In the genomic region with DNA sequence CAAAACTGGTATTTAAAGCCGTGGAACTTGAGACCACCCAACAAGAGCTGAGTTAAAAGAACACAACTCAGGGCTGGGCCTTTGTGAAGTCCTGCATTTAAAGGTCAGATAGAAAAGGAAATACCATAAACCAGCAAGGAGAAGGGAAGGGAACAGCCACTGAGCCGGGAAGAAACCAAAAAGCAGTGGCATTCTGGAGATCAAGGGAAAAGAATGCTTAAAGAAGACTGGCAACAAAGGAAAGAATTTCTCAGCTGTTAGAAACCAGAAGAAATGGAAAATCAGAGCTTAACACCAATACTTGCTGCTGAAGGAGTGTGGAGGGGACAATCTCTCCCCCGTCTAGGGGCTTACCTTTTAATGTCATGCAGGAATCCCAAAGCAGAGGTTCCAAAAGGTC, we compare ENCODE assay signal across 29 cellular contexts.
"Had no signal": no experiment of that assay in that cellular context is flagged by ENCODE, and none has a peak within 500 bp of the region (broad histone marks: within the 10 kb centered on the region; RNA-seq: fewer than 3 reads in every experiment).

No MANE protein-coding gene starts in this region.

- H3K9me3 ChIP-seq: ascending aorta, MG63, SJCRH30 had no signal

- H3K9me3 Mint-ChIP-seq: activated CD4-positive, alpha-beta T cell treated with anti-CD3 and anti-CD28 coated beads, Interleukin-2, amount 10 ng/mL, durations not matched to agents 24 days and 14 days; activated CD8-positive, alpha-beta T cell treated with anti-CD3 and anti-CD28 coated beads for 36 hours; activated naive CD4-positive, alpha-beta T cell treated with anti-CD3 and anti-CD28 coated beads, Interleukin-2, amount 50 U/mL, for 24 hours; activated naive CD8-positive, alpha-beta T cell treated with anti-CD3 and anti-CD28 coated beads, Interleukin-2, amount 10 ng/mL, durations not matched to agents 7 days and 5 days; activated T-cell treated with anti-CD3 and anti-CD28 coated beads, Interleukin-2, amount 50 U/mL, for 72 hours; activated T-helper 2 cell treated with anti-CD3 and anti-CD28 coated beads, Interferon-gamma antibody, Interleukin-2, Interleukin-4, amounts not matched to agents 10 μg/mL and 5 μg/mL and 100 μg/mL, durations not matched to agents 14 hours and 24 hours and 36 hours had no signal

- DNase-seq: activated CD4-positive, alpha-beta T cell treated with anti-CD3 and anti-CD28 coated beads, Interleukin-2, amount 10 ng/mL, durations not matched to agents 24 days and 14 days; activated CD4-positive, alpha-beta T cell treated with anti-CD3 and anti-CD28 coated beads, Interleukin-2, amount 50 U/mL, for 4 hours; activated CD8-positive, alpha-beta T cell treated with anti-CD3 and anti-CD28 coated beads for 36 hours; activated gamma-delta T cell; activated naive CD4-positive, alpha-beta T cell treated with Interleukin-2 at 50 U/mL for 16 hours; activated naive CD8-positive, alpha-beta T cell treated with anti-CD3 and anti-CD28 coated beads, Interleukin-2, amount 10 ng/mL, durations not matched to agents 7 days and 5 days; activated T-cell treated with anti-CD3 and anti-CD28 coated beads, Interleukin-2, amount 50 U/mL, for 1 hour; activated T-cell treated with anti-CD3 and anti-CD28 coated beads, Interleukin-2, amount 50 U/mL, for 72 hours; amygdala; Kasumi-1; KG1; MG63; NCI-H1048; NCI-H1105 treated with DMSO at 0.1 percent for 48 hours; NCI-H1436; NCI-H1694 treated with DMSO at 0.1 percent for 48 hours; NCI-H2029; NCI-H345; NCI-H524 treated with DMSO at 0.1 percent for 48 hours; NK-92 treated with Interleukin-12 subunit alpha and Interleukin-12 subunit beta, amount 100 ng/mL, for 24 hours; Right ventricle myocardium superior; SJCRH30; T1000; WERI-Rb-1 had no signal

- H3K27ac Mint-ChIP-seq: activated CD4-positive, alpha-beta T cell treated with anti-CD3 and anti-CD28 coated beads, Interleukin-2, amount 10 ng/mL, durations not matched to agents 24 days and 14 days; activated CD8-positive, alpha-beta T cell treated with anti-CD3 and anti-CD28 coated beads for 36 hours; activated naive CD4-positive, alpha-beta T cell treated with anti-CD3 and anti-CD28 coated beads, Interleukin-2, amount 50 U/mL, for 24 hours; activated naive CD8-positive, alpha-beta T cell treated with anti-CD3 and anti-CD28 coated beads, Interleukin-2, amount 10 ng/mL, durations not matched to agents 7 days and 5 days; activated T-cell treated with anti-CD3 and anti-CD28 coated beads, Interleukin-2, amount 50 U/mL, for 72 hours; activated T-helper 2 cell treated with anti-CD3 and anti-CD28 coated beads, Interferon-gamma antibody, Interleukin-2, Interleukin-4, amounts not matched to agents 10 μg/mL and 5 μg/mL and 100 μg/mL, durations not matched to agents 14 hours and 24 hours and 36 hours had no signal

- H3K27me3 ChIP-seq: ascending aorta, cardiac muscle cell, MG63, SJCRH30 had no signal

- H3K27ac ChIP-seq: ascending aorta, cardiac muscle cell, SJCRH30, SK-N-MC, WERI-Rb-1 had no signal

- H3K36me3 Mint-ChIP-seq: activated naive CD4-positive, alpha-beta T cell treated with anti-CD3 and anti-CD28 coated beads, Interleukin-2, amount 50 U/mL, for 24 hours; activated naive CD8-positive, alpha-beta T cell treated with anti-CD3 and anti-CD28 coated beads, Interleukin-2, amount 10 ng/mL, durations not matched to agents 7 days and 5 days had no signal

- H3K4me3 ChIP-seq: ascending aorta, cardiac muscle cell, MG63, SJCRH30, SK-N-MC had no signal

- H3K4me3 Mint-ChIP-seq: activated CD4-positive, alpha-beta T cell treated with anti-CD3 and anti-CD28 coated beads, Interleukin-2, amount 10 ng/mL, durations not matched to agents 24 days and 14 days; activated CD8-positive, alpha-beta T cell treated with anti-CD3 and anti-CD28 coated beads for 36 hours; activated naive CD4-positive, alpha-beta T cell treated with anti-CD3 and anti-CD28 coated beads, Interleukin-2, amount 50 U/mL, for 24 hours; activated naive CD8-positive, alpha-beta T cell treated with anti-CD3 and anti-CD28 coated beads, Interleukin-2, amount 10 ng/mL, durations not matched to agents 7 days and 5 days; activated T-cell treated with anti-CD3 and anti-CD28 coated beads, Interleukin-2, amount 50 U/mL, for 72 hours had no signal

- H3K36me3 ChIP-seq: ascending aorta, cardiac muscle cell, MG63, SJCRH30, WERI-Rb-1 had no signal

- ATAC-seq: activated CD8-positive, alpha-beta T cell treated with anti-CD3 and anti-CD28 coated beads for 36 hours; activated T-cell treated with anti-CD3 and anti-CD28 coated beads, Interleukin-2, amount 50 U/mL, for 72 hours had no signal

- H3K4me1 ChIP-seq: ascending aorta had no signal

- H3K4me1 Mint-ChIP-seq: activated CD4-positive, alpha-beta T cell treated with anti-CD3 and anti-CD28 coated beads, Interleukin-2, amount 10 ng/mL, durations not matched to agents 24 days and 14 days; activated naive CD4-positive, alpha-beta T cell treated with anti-CD3 and anti-CD28 coated beads, Interleukin-2, amount 50 U/mL, for 24 hours; activated naive CD8-positive, alpha-beta T cell treated with anti-CD3 and anti-CD28 coated beads, Interleukin-2, amount 10 ng/mL, durations not matched to agents 7 days and 5 days had no signal

- H3K27me3 Mint-ChIP-seq: activated CD4-positive, alpha-beta T cell treated with anti-CD3 and anti-CD28 coated beads, Interleukin-2, amount 10 ng/mL, durations not matched to agents 24 days and 14 days had no signal
